20 cellular contexts compared by ENCODE assay signal in genomic region chr13:82636119-82636518, GRCh38.
A peak's percentile ranks its signal among the peaks of the same experiment; 100 is the strongest.
DNase-seq lines count a peak whose midpoint lies in the region; ATAC-seq, FAIRE-seq and TF ChIP-seq lines count a peak whose summit lies in the region.
"Had no signal": no experiment of that assay in that cellular context is flagged by ENCODE, and none has a peak within 500 bp of the region (broad histone marks: within the 10 kb centered on the region; RNA-seq: fewer than 3 reads in every experiment).

No MANE protein-coding gene starts in this region.

- H3K27me3 ChIP-seq in HL-60 (ENCODE audit: insufficient read depth, poor library complexity, severe bottlenecking) (no peaks in the 10 kb centered on the region), pancreas (no peaks in the 10 kb centered on the region)
- H3K27me3 ChIP-seq: ovary, vagina had no signal

- peak; percentile 49 to 65 for DNase-seq in AML-193 (lab: John Stamatoyannopoulos, UW)
- no peak for DNase-seq in HL-60 (ENCODE audit: low read depth in 1 of 2, low spot score in 1 of 2)
- DNase-seq in OCI-M1 (lab: John Stamatoyannopoulos, UW) = peak; percentile 72
- peak; percentile 12 for DNase-seq in fibroblast of gingiva (ENCODE audit: low read depth)
- DNase-seq in dermis blood vessel endothelial cell = no peak
- no peak for DNase-seq in activated CD4-positive, alpha-beta T cell treated with anti-CD3 and anti-CD28 coated beads for 36 hours
- DNase-seq in pancreas = no peak
- DNase-seq: activated CD4-positive, alpha-beta T cell treated with anti-CD3 and anti-CD28 coated beads, Interleukin-2, amount 50 U/mL, for 4 hours; activated naive CD4-positive, alpha-beta T cell treated with anti-CD3 and anti-CD28 coated beads for 36 hours; activated T-cell treated with anti-CD3 and anti-CD28 coated beads for 4 hours; glutamatergic neuron; Karpas-422; NCI-H146; ovary; stimulated activated CD4-positive, alpha-beta T cell treated with anti-CD3 and anti-CD28 coated beads, Interleukin-4, amount 100 ng/mL, for 1 hour; SW 1271 had no signal

- no peak for TF ChIP-seq CTCF in HL-60 (IDR thresholded peaks at IDR 0.05; ENCODE audit: insufficient read depth, low read length)
- TF ChIP-seq CTCF in pancreas (IDR thresholded peaks at IDR 0.05) = no peak

- no peaks in the 10 kb centered on the region for H3K4me1 Mint-ChIP-seq in activated CD4-positive, alpha-beta T cell treated with anti-CD3 and anti-CD28 coated beads for 36 hours
- H3K4me1 Mint-ChIP-seq in activated T-helper 17 cell treated with anti-CD3 and anti-CD28 coated beads, Interleukin-2, amount 50 U/mL, for 72 hours = no peaks in the 10 kb centered on the region

- ATAC-seq in activated CD4-positive, alpha-beta T cell treated with anti-CD3 and anti-CD28 coated beads for 36 hours = no peak
- no peak for ATAC-seq in pancreas
- no peak for ATAC-seq in activated T-helper 17 cell treated with anti-CD3 and anti-CD28 coated beads, Interleukin-2, amount 50 U/mL, for 72 hours (replicated peaks)

- no peaks in the 10 kb centered on the region for H3K27me3 Mint-ChIP-seq in activated CD4-positive, alpha-beta T cell treated with anti-CD3 and anti-CD28 coated beads for 36 hours
- no peaks in the 10 kb centered on the region for H3K27me3 Mint-ChIP-seq in activated T-helper 17 cell treated with anti-CD3 and anti-CD28 coated beads, Interleukin-2, amount 50 U/mL, for 72 hours

- 82 to 95% methylated on average over 1 of the region's 1 CpG for WGBS in pancreas, 2 donors

- no peaks in the 10 kb centered on the region for H3K36me3 ChIP-seq in pancreas
- H3K36me3 ChIP-seq: ovary, vagina had no signal

- H3K27ac Mint-ChIP-seq in activated CD4-positive, alpha-beta T cell treated with anti-CD3 and anti-CD28 coated beads for 36 hours = no peak overlapping the region
- no peak overlapping the region for H3K27ac Mint-ChIP-seq in activated T-helper 17 cell treated with anti-CD3 and anti-CD28 coated beads, Interleukin-2, amount 50 U/mL, for 72 hours
- H3K27ac Mint-ChIP-seq: activated naive CD4-positive, alpha-beta T cell treated with anti-CD3 and anti-CD28 coated beads for 36 hours had no signal

- POLR2A ChIA-PET in activated CD4-positive, alpha-beta T cell treated with anti-CD3 and anti-CD28 coated beads for 36 hours (lab: Charles Lee) = no interaction called here

- peaks cover 6% of the 10 kb centered on the region for H3K9me3 Mint-ChIP-seq in activated CD4-positive, alpha-beta T cell treated with anti-CD3 and anti-CD28 coated beads for 36 hours (ENCODE audit: low read depth)
- H3K9me3 Mint-ChIP-seq in activated T-helper 17 cell treated with anti-CD3 and anti-CD28 coated beads, Interleukin-2, amount 50 U/mL, for 72 hours = peaks cover 4% of the 10 kb centered on the region

- H3K4me1 ChIP-seq in pancreas = no peaks in the 10 kb centered on the region
- H3K4me1 ChIP-seq: vagina had no signal

- H3K4me3 ChIP-seq in HL-60 (replicated peaks; ENCODE audit: insufficient read depth, low read length) (no peak overlapping the region), pancreas (no peak overlapping the region)
- H3K4me3 ChIP-seq: coronary artery, ovary, vagina had no signal

- H3K4me3 Mint-ChIP-seq in activated CD4-positive, alpha-beta T cell treated with anti-CD3 and anti-CD28 coated beads for 36 hours = no peak overlapping the region
- no peak overlapping the region for H3K4me3 Mint-ChIP-seq in activated T-helper 17 cell treated with anti-CD3 and anti-CD28 coated beads, Interleukin-2, amount 50 U/mL, for 72 hours
- H3K4me3 Mint-ChIP-seq: activated naive CD4-positive, alpha-beta T cell treated with anti-CD3 and anti-CD28 coated beads for 36 hours had no signal

- intact Hi-C loops in activated CD4-positive, alpha-beta T cell treated with anti-CD3 and anti-CD28 coated beads for 36 hours (cut with DNase I, micrococcal nuclease) = no loop called here
- intact Hi-C loops in pancreas (cut with DNase I) = no loop called here

- FAIRE-seq in pancreas (lab: Jason Lieb, UNC) = no peak
- FAIRE-seq: RCC 7860 had no signal

- no peaks in the 10 kb centered on the region for H3K36me3 Mint-ChIP-seq in activated CD4-positive, alpha-beta T cell treated with anti-CD3 and anti-CD28 coated beads for 36 hours (ENCODE audit: low read depth)
- H3K36me3 Mint-ChIP-seq in activated T-helper 17 cell treated with anti-CD3 and anti-CD28 coated beads, Interleukin-2, amount 50 U/mL, for 72 hours (ENCODE audit: low read depth) = no peaks in the 10 kb centered on the region

- H3K27ac ChIP-seq in HL-60 (replicated peaks) (peak overlapping the region; percentile 19; the same call in 1 of the 2 replicates), pancreas (no peak overlapping the region)
- H3K27ac ChIP-seq: coronary artery, ovary, vagina had no signal

- CTCF ChIA-PET in activated CD4-positive, alpha-beta T cell treated with anti-CD3 and anti-CD28 coated beads for 36 hours (lab: Charles Lee) = no interaction called here

- H3K9me3 ChIP-seq in pancreas = no peaks in the 10 kb centered on the region
- H3K9me3 ChIP-seq: ovary, vagina had no signal

Comparison
In these comparisons a context has a peak if more than half of its experiments do, and no peak if none do; other contexts are left out.
1. DNase-seq: peak in AML-193 (2 of 2), OCI-M1 (single experiment) and fibroblast of gingiva (single experiment); none in HL-60 (0 of 2), dermis blood vessel endothelial cell (single experiment), activated CD4-positive, alpha-beta T cell treated with anti-CD3 and anti-CD28 coated beads for 36 hours (single experiment) and pancreas (0 of 6).